In genomic region chr7:17620588-17620987, GRCh38 we compare ENCODE assay signal across 26 cellular contexts.
"Had no signal": no experiment of that assay in that cellular context is flagged by ENCODE, and none has a peak within 500 bp of the region (broad histone marks: within the 10 kb centered on the region; RNA-seq: fewer than 3 reads in every experiment).

No MANE protein-coding gene starts in this region.

- FAIRE-seq: islet of Langerhans had no signal

- H3K27ac ChIP-seq: epithelial cell of prostate, foreskin keratinocyte, gastroesophageal sphincter, heart left ventricle, left lung, neutrophil, parathyroid adenoma, stomach, thyroid gland had no signal

- H3K27me3 ChIP-seq: foreskin keratinocyte, gastroesophageal sphincter, heart left ventricle, left lung, neutrophil, stomach, thyroid gland had no signal

- H3K4me1 ChIP-seq: gastroesophageal sphincter, left lung, parathyroid adenoma had no signal

- H3K4me3 ChIP-seq: gastroesophageal sphincter, heart left ventricle, left lung, mucosa of descending colon, smooth muscle cell, stomach, thyroid gland had no signal

- ATAC-seq: esophagus mucosa; foreskin keratinocyte; gastroesophageal sphincter; heart left ventricle; left cardiac atrium; left lung; mucosa of descending colon; natural killer cell treated with Interleukin-12 subunit alpha and Interleukin-12 subunit beta and Interleukin-15 and Interleukin-18, amount 100 ng/mL, for 72 hours; sciatic nerve had no signal

- H3K9me3 ChIP-seq: gastroesophageal sphincter, heart left ventricle, left lung, mucosa of descending colon, neutrophil, stomach, thyroid gland had no signal

- DNase-seq: cortex of kidney; foreskin keratinocyte; heart left ventricle; hippocampal formation; left cardiac atrium; left lung; mesenchymal stem cell; mucosa of descending colon; naive B cell; stimulated activated CD4-positive, alpha-beta T cell treated with anti-CD3 and anti-CD28 coated beads, Interleukin-12 subunit alpha, Interleukin-12 subunit beta, amount 100 ng/mL, for 4 hours; stimulated activated CD4-positive, alpha-beta T cell treated with anti-CD3 and anti-CD28 coated beads, Interleukin-1b, Interleukin-23, amount 100 ng/mL, for 48 hours; stimulated activated CD4-positive, alpha-beta T cell treated with anti-CD3 and anti-CD28 coated beads, Interleukin-4, amount 100 ng/mL, for 1 hour; stimulated activated CD8-positive, alpha-beta memory T cell treated with anti-CD3 and anti-CD28 coated beads, Interleukin-4, amount 100 ng/mL, for 48 hours; stimulated activated naive CD4-positive, alpha-beta T cell treated with Interleukin-2 at 50 U/mL for 16 hours; stomach; thyroid gland; trophoblast cell had no signal

- H3K36me3 ChIP-seq: gastroesophageal sphincter, heart left ventricle, left lung, neutrophil, stomach, thyroid gland had no signal
